Comparison of ENCODE assay signal across 12 cellular contexts in the genomic region with DNA sequence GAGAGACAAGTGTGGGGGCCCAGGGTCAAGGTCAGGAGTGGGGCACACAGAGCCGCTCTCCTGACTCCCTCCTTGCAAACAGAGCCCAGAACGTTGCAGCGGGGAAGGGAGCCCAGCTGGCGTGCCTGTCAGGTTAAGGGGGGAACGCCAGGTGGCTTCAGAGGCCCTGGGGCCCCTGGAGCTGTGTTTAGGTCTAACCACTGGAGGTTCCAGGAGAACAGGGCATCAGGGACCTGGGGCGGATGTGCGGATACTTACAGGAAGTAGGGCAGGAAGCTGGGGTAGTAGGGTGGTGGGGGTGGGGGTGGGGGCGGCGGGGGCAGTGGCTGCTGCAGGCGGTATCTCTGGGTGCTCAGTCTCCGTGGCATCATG. TPM values are rescaled to one million over a fixed set of nuclear protein-coding genes. Genes with fewer than 3 reads are reported as not detected.
A peak's percentile ranks its signal among the peaks of the same experiment; 100 is the strongest.
DNase-seq lines count a peak whose midpoint lies in the region; TF ChIP-seq lines count a peak whose summit lies in the region.
"Had no signal": no experiment of that assay in that cellular context is flagged by ENCODE, and none has a peak within 500 bp of the region (broad histone marks: within the 10 kb centered on the region; RNA-seq: fewer than 3 reads in every experiment).

No MANE protein-coding gene starts in this region.

- H3K9me3 ChIP-seq in OCI-LY1 (ENCODE audit: low read length): no peaks in the 10 kb centered on the region
- no peaks in the 10 kb centered on the region for H3K9me3 ChIP-seq in neutrophil
- no peaks in the 10 kb centered on the region for H3K9me3 ChIP-seq in MM.1S (replicated peaks; ENCODE audit: insufficient read depth, low read length)
- H3K9me3 ChIP-seq: colonic mucosa, testis had no signal

- peaks cover 16% of the 10 kb centered on the region; the same call in 1 of the 2 replicates for H3K79me2 ChIP-seq in OCI-LY1 (ENCODE audit: insufficient read depth, low read length)
- H3K79me2 ChIP-seq in MM.1S (ENCODE audit: low read length): peaks cover 22% of the 10 kb centered on the region

- no peaks in the 10 kb centered on the region for H3K27me3 Mint-ChIP-seq in activated T-helper 2 cell treated with anti-CD3 and anti-CD28 coated beads, Interferon-gamma antibody, Interleukin-2, Interleukin-4, amounts not matched to agents 10 μg/mL and 5 μg/mL and 100 μg/mL, durations not matched to agents 14 hours and 24 hours and 36 hours (ENCODE audit: low read depth)

- peaks cover 29% of the 10 kb centered on the region for H3K4me1 Mint-ChIP-seq in activated T-helper 2 cell treated with anti-CD3 and anti-CD28 coated beads, Interferon-gamma antibody, Interleukin-2, Interleukin-4, amounts not matched to agents 10 μg/mL and 5 μg/mL and 100 μg/mL, durations not matched to agents 14 hours and 24 hours and 36 hours (ENCODE audit: low read depth)

- TF ChIP-seq CTCF in GM12875 (IDR thresholded peaks at IDR 0.05; ENCODE audit: borderline replicate concordance, insufficient read depth, low read depth, low read length): no peak
- TF ChIP-seq CTCF in OCI-LY1 (IDR thresholded peaks at IDR 0.05; ENCODE audit: low read length): no peak
- no peak for TF ChIP-seq CTCF in neutrophil (IDR thresholded peaks at IDR 0.05)
- TF ChIP-seq CTCF in MM.1S (IDR thresholded peaks at IDR 0.05; ENCODE audit: low read length): no peak

- H3K27ac ChIP-seq in OCI-LY1 (ENCODE audit: low read depth, low read length, poor library complexity, severe bottlenecking) (peak overlapping the region; percentile 95), neutrophil (peak overlapping the region; percentile 100), MM.1S (ENCODE audit: low read length) (no peak overlapping the region)
- H3K27ac ChIP-seq: colonic mucosa, testis had no signal

- H3K4me1 ChIP-seq in OCI-LY1 (ENCODE audit: insufficient read depth, low read length, severe bottlenecking) (peaks cover 60% of the 10 kb centered on the region), neutrophil (ENCODE audit: control insufficient read depth in 1 of 2, insufficient read depth in 1 of 2, low read depth in 1 of 2, low read length in 1 of 2) (peaks cover 52 to 55% of the 10 kb centered on the region in 2 experiments), MM.1S (ENCODE audit: low read length) (no peaks in the 10 kb centered on the region)

- no peaks in the 10 kb centered on the region for H3K9me3 Mint-ChIP-seq in activated T-helper 2 cell treated with anti-CD3 and anti-CD28 coated beads, Interferon-gamma antibody, Interleukin-2, Interleukin-4, amounts not matched to agents 10 μg/mL and 5 μg/mL and 100 μg/mL, durations not matched to agents 14 hours and 24 hours and 36 hours

- no peaks in the 10 kb centered on the region for H3K9me2 ChIP-seq in OCI-LY1 (ENCODE audit: low read depth, low read length)
- no peaks in the 10 kb centered on the region for H3K9me2 ChIP-seq in MM.1S (replicated peaks; ENCODE audit: insufficient read depth, low read length)

- H3K36me3 ChIP-seq in OCI-LY1 (ENCODE audit: insufficient read depth, low read length) (peaks cover 68% of the 10 kb centered on the region), neutrophil (peaks cover 60% of the 10 kb centered on the region), MM.1S (replicated peaks; ENCODE audit: insufficient read depth, low read length) (no peaks in the 10 kb centered on the region)

- peak overlapping the region; percentile 50; the same call in 1 of the 2 replicates for H3K4me2 ChIP-seq in OCI-LY1 (ENCODE audit: low read length)
- no peak overlapping the region for H3K4me2 ChIP-seq in MM.1S (ENCODE audit: low read depth, low read length)

- no peaks in the 10 kb centered on the region for H3F3A ChIP-seq in OCI-LY1 (ENCODE audit: insufficient read depth, low read length)
- no peaks in the 10 kb centered on the region for H3F3A ChIP-seq in MM.1S (ENCODE audit: insufficient read depth, low read length)

- H4K20me1 ChIP-seq in OCI-LY1 (ENCODE audit: insufficient read depth, low read length): no peaks in the 10 kb centered on the region
- no peaks in the 10 kb centered on the region for H4K20me1 ChIP-seq in MM.1S (ENCODE audit: insufficient read depth, low read length)

- H2AFZ ChIP-seq in OCI-LY1 (ENCODE audit: low read length) (no peak overlapping the region), MM.1S (ENCODE audit: low read length) (no peak overlapping the region)

- H3K27me3 ChIP-seq in OCI-LY1 (ENCODE audit: insufficient read depth, low read length): no peaks in the 10 kb centered on the region
- no peaks in the 10 kb centered on the region for H3K27me3 ChIP-seq in neutrophil
- no peaks in the 10 kb centered on the region for H3K27me3 ChIP-seq in MM.1S (replicated peaks; ENCODE audit: insufficient read depth, low read length)
- H3K27me3 ChIP-seq: colonic mucosa, testis had no signal

- peak overlapping the region; percentile 19 for H3K4me3 ChIP-seq in GM12875 (ENCODE audit: low read depth, low read length)
- peak overlapping the region; percentile 29 for H3K4me3 ChIP-seq in OCI-LY1 (ENCODE audit: low read depth, low read length, poor library complexity, severe bottlenecking)
- H3K4me3 ChIP-seq in neutrophil (ENCODE audit: low read depth in 1 of 2, low read length in 1 of 2): peak overlapping the region in 1 of 2 experiments; percentile 35
- H3K4me3 ChIP-seq in MM.1S (ENCODE audit: low read length): no peak overlapping the region
- H3K4me3 ChIP-seq: colonic mucosa, testis had no signal

- intact Hi-C loops in activated T-helper 2 cell treated with anti-CD3 and anti-CD28 coated beads, Interferon-gamma antibody, Interleukin-2, Interleukin-4, amounts not matched to agents 10 μg/mL and 5 μg/mL and 100 μg/mL, durations not matched to agents 14 hours and 24 hours and 36 hours (cut with micrococcal nuclease): no loop called here

- DNase-seq in activated T-helper 2 cell treated with anti-CD3 and anti-CD28 coated beads, Interferon-gamma antibody, Interleukin-2, Interleukin-4, amounts not matched to agents 10 μg/mL and 5 μg/mL and 100 μg/mL, durations not matched to agents 14 hours and 24 hours and 36 hours (ENCODE audit: low spot score): peak; percentile 48
- no peak for DNase-seq in MM.1S
- no peak for DNase-seq in DMS53 treated with DMSO at 0.1 percent for 48 hours (lab: John Stamatoyannopoulos, UW; ENCODE audit: unreplicated experiment)
- no peak for DNase-seq in SW480 (ENCODE audit: low spot score)
- no peak for DNase-seq in HK-2 (ENCODE audit: unreplicated experiment)
- DNase-seq: colonic mucosa, NCI-H510A treated with DMSO at 0.1 percent for 48 hours, nucleus accumbens, testis had no signal

- peak overlapping the region; percentile 30; the same call in 1 of the 2 replicates for H3K9ac ChIP-seq in OCI-LY1 (ENCODE audit: low read length)
- H3K9ac ChIP-seq in MM.1S (ENCODE audit: low read length): no peak overlapping the region

- H3K36me3 Mint-ChIP-seq in activated T-helper 2 cell treated with anti-CD3 and anti-CD28 coated beads, Interferon-gamma antibody, Interleukin-2, Interleukin-4, amounts not matched to agents 10 μg/mL and 5 μg/mL and 100 μg/mL, durations not matched to agents 14 hours and 24 hours and 36 hours (ENCODE audit: low read depth): peaks cover 49% of the 10 kb centered on the region

- H3K4me3 Mint-ChIP-seq in activated T-helper 2 cell treated with anti-CD3 and anti-CD28 coated beads, Interferon-gamma antibody, Interleukin-2, Interleukin-4, amounts not matched to agents 10 μg/mL and 5 μg/mL and 100 μg/mL, durations not matched to agents 14 hours and 24 hours and 36 hours (ENCODE audit: low read depth): peak overlapping the region; percentile 71

- peak overlapping the region; percentile 69 for H3K27ac Mint-ChIP-seq in activated T-helper 2 cell treated with anti-CD3 and anti-CD28 coated beads, Interferon-gamma antibody, Interleukin-2, Interleukin-4, amounts not matched to agents 10 μg/mL and 5 μg/mL and 100 μg/mL, durations not matched to agents 14 hours and 24 hours and 36 hours

RNA-seq across cellular contexts. Expression of a gene that starts 7.4 kb away (rescaled TPM):
- total RNA-seq in activated T-helper 2 cell treated with anti-CD3 and anti-CD28 coated beads, Interferon-gamma antibody, Interleukin-2, Interleukin-4, amounts not matched to agents 10 μg/mL and 5 μg/mL and 100 μg/mL, durations not matched to agents 14 hours and 24 hours and 36 hours: 64.7 and 70.3 TPM in 2 replicates

RNA-seq across cellular contexts. Expression of a gene that starts 19.3 kb away (rescaled TPM):
- 0.30 and 0.64 TPM in 2 replicates for total RNA-seq in activated T-helper 2 cell treated with anti-CD3 and anti-CD28 coated beads, Interferon-gamma antibody, Interleukin-2, Interleukin-4, amounts not matched to agents 10 μg/mL and 5 μg/mL and 100 μg/mL, durations not matched to agents 14 hours and 24 hours and 36 hours
